ENCODE assay signal across 1 cellular context in the genomic region with DNA sequence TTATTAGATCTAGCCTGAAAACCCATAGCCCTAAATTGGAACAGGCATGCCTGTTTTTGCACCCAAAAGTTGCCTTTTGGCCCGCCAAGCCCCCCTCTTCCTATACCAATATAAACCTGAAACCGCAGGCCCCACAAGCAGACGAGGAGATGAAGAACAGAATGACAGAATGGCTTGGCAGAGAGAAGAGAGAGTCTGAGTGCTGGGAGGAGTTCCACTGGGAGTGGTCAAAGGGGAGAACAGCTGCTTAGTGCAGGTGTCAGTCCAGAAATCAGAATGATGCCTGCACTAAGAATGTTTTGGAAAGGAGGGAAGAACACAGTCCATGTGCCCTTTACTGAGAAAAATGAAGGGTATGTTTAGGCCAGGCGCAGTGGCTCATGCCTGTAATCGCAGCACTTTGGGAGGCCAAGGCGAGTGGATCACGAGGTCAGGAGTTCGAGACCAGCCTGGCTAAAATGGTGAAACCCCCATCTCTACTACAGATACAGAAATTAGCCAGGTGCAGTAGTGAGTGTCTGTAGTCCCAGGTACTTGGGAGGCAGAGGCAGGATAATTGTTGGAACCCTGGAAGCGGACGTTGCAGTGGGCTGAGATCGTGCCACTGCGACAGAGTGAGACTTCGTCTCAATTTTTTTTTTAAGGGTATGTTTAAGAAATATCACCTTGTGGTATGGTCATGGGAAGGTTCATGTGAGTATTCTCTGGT.
TF ChIP-seq lines count a peak whose summit lies in the region.

No MANE protein-coding gene starts in this region.

TF ChIP-seq in WTC11, 78 proteins besides CTCF, POLR2A, EP300 and RAD21 (continued from another document):
- TF ChIP-seq, protein P1, sequence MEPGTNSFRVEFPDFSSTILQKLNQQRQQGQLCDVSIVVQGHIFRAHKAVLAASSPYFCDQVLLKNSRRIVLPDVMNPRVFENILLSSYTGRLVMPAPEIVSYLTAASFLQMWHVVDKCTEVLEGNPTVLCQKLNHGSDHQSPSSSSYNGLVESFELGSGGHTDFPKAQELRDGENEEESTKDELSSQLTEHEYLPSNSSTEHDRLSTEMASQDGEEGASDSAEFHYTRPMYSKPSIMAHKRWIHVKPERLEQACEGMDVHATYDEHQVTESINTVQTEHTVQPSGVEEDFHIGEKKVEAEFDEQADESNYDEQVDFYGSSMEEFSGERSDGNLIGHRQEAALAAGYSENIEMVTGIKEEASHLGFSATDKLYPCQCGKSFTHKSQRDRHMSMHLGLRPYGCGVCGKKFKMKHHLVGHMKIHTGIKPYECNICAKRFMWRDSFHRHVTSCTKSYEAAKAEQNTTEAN (CRISPR knock-in tag; IDR thresholded peaks at IDR 0.05), result no peak
- no peak for TF ChIP-seq FOXK1 (CRISPR knock-in tag; IDR thresholded peaks at IDR 0.05)
- TF ChIP-seq, protein P2, sequence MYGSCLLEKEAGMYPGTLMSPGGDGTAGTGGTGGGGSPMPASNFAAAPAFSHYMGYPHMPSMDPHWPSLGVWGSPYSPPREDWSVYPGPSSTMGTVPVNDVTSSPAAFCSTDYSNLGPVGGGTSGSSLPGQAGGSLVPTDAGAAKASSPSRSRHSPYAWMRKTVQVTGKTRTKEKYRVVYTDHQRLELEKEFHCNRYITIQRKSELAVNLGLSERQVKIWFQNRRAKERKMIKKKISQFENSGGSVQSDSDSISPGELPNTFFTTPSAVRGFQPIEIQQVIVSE (CRISPR knock-in tag; IDR thresholded peaks at IDR 0.05; ENCODE audit: borderline replicate concordance), result no peak
- TF ChIP-seq, protein P3, sequence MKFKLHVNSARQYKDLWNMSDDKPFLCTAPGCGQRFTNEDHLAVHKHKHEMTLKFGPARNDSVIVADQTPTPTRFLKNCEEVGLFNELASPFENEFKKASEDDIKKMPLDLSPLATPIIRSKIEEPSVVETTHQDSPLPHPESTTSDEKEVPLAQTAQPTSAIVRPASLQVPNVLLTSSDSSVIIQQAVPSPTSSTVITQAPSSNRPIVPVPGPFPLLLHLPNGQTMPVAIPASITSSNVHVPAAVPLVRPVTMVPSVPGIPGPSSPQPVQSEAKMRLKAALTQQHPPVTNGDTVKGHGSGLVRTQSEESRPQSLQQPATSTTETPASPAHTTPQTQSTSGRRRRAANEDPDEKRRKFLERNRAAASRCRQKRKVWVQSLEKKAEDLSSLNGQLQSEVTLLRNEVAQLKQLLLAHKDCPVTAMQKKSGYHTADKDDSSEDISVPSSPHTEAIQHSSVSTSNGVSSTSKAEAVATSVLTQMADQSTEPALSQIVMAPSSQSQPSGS (CRISPR knock-in tag; IDR thresholded peaks at IDR 0.05; ENCODE audit: borderline replicate concordance, low read depth), result no peak
- TF ChIP-seq, protein P4, sequence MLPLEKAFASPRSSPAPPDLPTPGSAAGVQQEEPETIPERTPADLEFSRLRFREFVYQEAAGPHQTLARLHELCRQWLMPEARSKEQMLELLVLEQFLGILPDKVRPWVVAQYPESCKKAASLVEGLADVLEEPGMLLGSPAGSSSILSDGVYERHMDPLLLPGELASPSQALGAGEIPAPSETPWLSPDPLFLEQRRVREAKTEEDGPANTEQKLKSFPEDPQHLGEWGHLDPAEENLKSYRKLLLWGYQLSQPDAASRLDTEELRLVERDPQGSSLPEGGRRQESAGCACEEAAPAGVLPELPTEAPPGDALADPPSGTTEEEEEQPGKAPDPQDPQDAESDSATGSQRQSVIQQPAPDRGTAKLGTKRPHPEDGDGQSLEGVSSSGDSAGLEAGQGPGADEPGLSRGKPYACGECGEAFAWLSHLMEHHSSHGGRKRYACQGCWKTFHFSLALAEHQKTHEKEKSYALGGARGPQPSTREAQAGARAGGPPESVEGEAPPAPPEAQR (CRISPR knock-in tag; IDR thresholded peaks at IDR 0.05), result no peak
- TF ChIP-seq NFE2L1 (CRISPR knock-in tag; IDR thresholded peaks at IDR 0.05), result no peak
- TF ChIP-seq, protein P5, sequence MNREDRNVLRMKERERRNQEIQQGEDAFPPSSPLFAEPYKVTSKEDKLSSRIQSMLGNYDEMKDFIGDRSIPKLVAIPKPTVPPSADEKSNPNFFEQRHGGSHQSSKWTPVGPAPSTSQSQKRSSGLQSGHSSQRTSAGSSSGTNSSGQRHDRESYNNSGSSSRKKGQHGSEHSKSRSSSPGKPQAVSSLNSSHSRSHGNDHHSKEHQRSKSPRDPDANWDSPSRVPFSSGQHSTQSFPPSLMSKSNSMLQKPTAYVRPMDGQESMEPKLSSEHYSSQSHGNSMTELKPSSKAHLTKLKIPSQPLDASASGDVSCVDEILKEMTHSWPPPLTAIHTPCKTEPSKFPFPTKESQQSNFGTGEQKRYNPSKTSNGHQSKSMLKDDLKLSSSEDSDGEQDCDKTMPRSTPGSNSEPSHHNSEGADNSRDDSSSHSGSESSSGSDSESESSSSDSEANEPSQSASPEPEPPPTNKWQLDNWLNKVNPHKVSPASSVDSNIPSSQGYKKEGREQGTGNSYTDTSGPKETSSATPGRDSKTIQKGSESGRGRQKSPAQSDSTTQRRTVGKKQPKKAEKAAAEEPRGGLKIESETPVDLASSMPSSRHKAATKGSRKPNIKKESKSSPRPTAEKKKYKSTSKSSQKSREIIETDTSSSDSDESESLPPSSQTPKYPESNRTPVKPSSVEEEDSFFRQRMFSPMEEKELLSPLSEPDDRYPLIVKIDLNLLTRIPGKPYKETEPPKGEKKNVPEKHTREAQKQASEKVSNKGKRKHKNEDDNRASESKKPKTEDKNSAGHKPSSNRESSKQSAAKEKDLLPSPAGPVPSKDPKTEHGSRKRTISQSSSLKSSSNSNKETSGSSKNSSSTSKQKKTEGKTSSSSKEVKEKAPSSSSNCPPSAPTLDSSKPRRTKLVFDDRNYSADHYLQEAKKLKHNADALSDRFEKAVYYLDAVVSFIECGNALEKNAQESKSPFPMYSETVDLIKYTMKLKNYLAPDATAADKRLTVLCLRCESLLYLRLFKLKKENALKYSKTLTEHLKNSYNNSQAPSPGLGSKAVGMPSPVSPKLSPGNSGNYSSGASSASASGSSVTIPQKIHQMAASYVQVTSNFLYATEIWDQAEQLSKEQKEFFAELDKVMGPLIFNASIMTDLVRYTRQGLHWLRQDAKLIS (CRISPR knock-in tag; IDR thresholded peaks at IDR 0.05; ENCODE audit: borderline replicate concordance), result no peak
